Comparison of ENCODE assay signal across 19 cellular contexts in genomic region chr15:75622505-75622904, GRCh38. TPM values are rescaled to one million over a fixed set of nuclear protein-coding genes. Genes with fewer than 3 reads are reported as not detected.
A peak's percentile ranks its signal among the peaks of the same experiment; 100 is the strongest.
DNase-seq lines count a peak whose midpoint lies in the region; ATAC-seq and TF ChIP-seq lines count a peak whose summit lies in the region.
"Had no signal": no experiment of that assay in that cellular context is flagged by ENCODE, and none has a peak within 500 bp of the region (broad histone marks: within the 10 kb centered on the region; RNA-seq: fewer than 3 reads in every experiment).

No MANE protein-coding gene starts in this region.

- intact Hi-C loops in Panc1 (cut with micrococcal nuclease; ENCODE audit: unreplicated experiment): no loop called here

- ATAC-seq in Panc1: no peak
- ATAC-seq in activated naive CD8-positive, alpha-beta T cell treated with anti-CD3 and anti-CD28 coated beads, Interleukin-2, amount 10 ng/mL, durations not matched to agents 7 days and 5 days (ENCODE audit: low read depth): no peak
- ATAC-seq: gastrocnemius medialis, left colon had no signal

- TSS peak; percentile 57 for BruUV-seq in Panc1 (replicated peaks; lab: Mats Ljungman, UMichigan)

- no peak for DNase-seq in activated T-cell treated with anti-CD3 and anti-CD28 coated beads, Interleukin-2, amount 50 U/mL, for 24 hours
- DNase-seq in activated T-cell treated with anti-CD3 and anti-CD28 coated beads for 4 hours (no peak), Panc1 (ENCODE audit: low read depth, low spot score) (no peak), smooth muscle cell (lab: John Stamatoyannopoulos, UW; ENCODE audit: unreplicated experiment) (no peak), NCI-H82 (lab: John Stamatoyannopoulos, UW) (no peak), DMS53 (lab: John Stamatoyannopoulos, UW) (no peak), MV-4-11 (lab: John Stamatoyannopoulos, UW) (no peak)
- no peak for DNase-seq in activated naive CD8-positive, alpha-beta T cell treated with anti-CD3 and anti-CD28 coated beads, Interleukin-2, amount 10 ng/mL, durations not matched to agents 7 days and 5 days
- DNase-seq: ACHN; activated CD8-positive, alpha-beta memory T cell treated with anti-CD3 and anti-CD28 coated beads, Interleukin-2, amount 50 U/mL, for 48 hours; DND-41; gastrocnemius medialis; H7; IMR-90; left colon; NCI-H187 treated with DMSO at 0.1 percent for 48 hours; retina; stimulated activated naive CD4-positive, alpha-beta T cell treated with Interleukin-2 at 50 U/mL for 16 hours had no signal

- CTCF ChIA-PET in Panc1 (lab: Charles Lee): no interaction called here

- H3K9me3 Mint-ChIP-seq in activated T-cell treated with anti-CD3 and anti-CD28 coated beads, Interleukin-2, amount 50 U/mL, for 24 hours: no peaks in the 10 kb centered on the region
- no peaks in the 10 kb centered on the region for H3K9me3 Mint-ChIP-seq in activated naive CD8-positive, alpha-beta T cell treated with anti-CD3 and anti-CD28 coated beads, Interleukin-2, amount 10 ng/mL, durations not matched to agents 7 days and 5 days
- H3K9me3 Mint-ChIP-seq: CD14-positive monocyte had no signal

- POLR2A ChIA-PET in Panc1 (lab: Charles Lee): no interaction called here
- POLR2A ChIA-PET in activated naive CD8-positive, alpha-beta T cell treated with anti-CD3 and anti-CD28 coated beads, Interleukin-2, amount 10 ng/mL, durations not matched to agents 7 days and 5 days (lab: Charles Lee): interaction anchor here (1.8 to 6.3 kb wide), 2 partner anchors 17 to 25 kb away, joined by 3 to 80 read pairs; partner anchors contain the start of gene IMP3

- peaks cover 48% of the 10 kb centered on the region for H3K36me3 Mint-ChIP-seq in activated T-cell treated with anti-CD3 and anti-CD28 coated beads, Interleukin-2, amount 50 U/mL, for 24 hours (ENCODE audit: low read depth)
- peaks cover 13% of the 10 kb centered on the region for H3K36me3 Mint-ChIP-seq in activated naive CD8-positive, alpha-beta T cell treated with anti-CD3 and anti-CD28 coated beads, Interleukin-2, amount 10 ng/mL, durations not matched to agents 7 days and 5 days

- no peak overlapping the region for H3K4me2 ChIP-seq in smooth muscle cell

- H3K4me3 ChIP-seq in Panc1 (ENCODE audit: low read depth in 2 of 2, low read length in 2 of 2): no peak overlapping the region
- no peak overlapping the region for H3K4me3 ChIP-seq in smooth muscle cell
- H3K4me3 ChIP-seq: gastrocnemius medialis had no signal

- in situ Hi-C loops in Panc1 (cut with HindIII; ENCODE audit: low pct_unique_long_range_greater_than_20kb, low sequenced_read_pairs): no loop called here

- peaks cover 26% of the 10 kb centered on the region for H3F3A ChIP-seq in smooth muscle cell (ENCODE audit: low read depth)

- H3K27ac ChIP-seq in Panc1 (ENCODE audit: low read length): no peak overlapping the region
- peak overlapping the region; percentile 36 for H3K27ac ChIP-seq in smooth muscle cell (ENCODE audit: low read depth)
- H3K27ac ChIP-seq: gastrocnemius medialis had no signal

- H3K9me3 ChIP-seq in Panc1 (ENCODE audit: control insufficient read depth, insufficient read depth, low read depth, low read length): no peaks in the 10 kb centered on the region
- H3K9me3 ChIP-seq in smooth muscle cell (replicated peaks; ENCODE audit: low read depth): no peaks in the 10 kb centered on the region
- H3K9me3 ChIP-seq: gastrocnemius medialis had no signal

- H3K4me3 Mint-ChIP-seq in activated T-cell treated with anti-CD3 and anti-CD28 coated beads, Interleukin-2, amount 50 U/mL, for 24 hours: no peak overlapping the region
- H3K4me3 Mint-ChIP-seq in activated naive CD8-positive, alpha-beta T cell treated with anti-CD3 and anti-CD28 coated beads, Interleukin-2, amount 10 ng/mL, durations not matched to agents 7 days and 5 days: no peak overlapping the region
- H3K4me3 Mint-ChIP-seq: CD14-positive monocyte had no signal

- H3K79me2 ChIP-seq in smooth muscle cell (ENCODE audit: low read depth): peaks cover 9% of the 10 kb centered on the region

- H3K9ac ChIP-seq in smooth muscle cell (ENCODE audit: low read depth): no peak overlapping the region

- H3K4me1 Mint-ChIP-seq in activated T-cell treated with anti-CD3 and anti-CD28 coated beads, Interleukin-2, amount 50 U/mL, for 24 hours (ENCODE audit: low read depth): peaks cover 55% of the 10 kb centered on the region
- H3K4me1 Mint-ChIP-seq in activated naive CD8-positive, alpha-beta T cell treated with anti-CD3 and anti-CD28 coated beads, Interleukin-2, amount 10 ng/mL, durations not matched to agents 7 days and 5 days: peaks cover 35% of the 10 kb centered on the region

- H4K20me1 ChIP-seq in smooth muscle cell (ENCODE audit: low read depth): no peaks in the 10 kb centered on the region

- peak overlapping the region; percentile 91 for H3K27ac Mint-ChIP-seq in activated T-cell treated with anti-CD3 and anti-CD28 coated beads, Interleukin-2, amount 50 U/mL, for 24 hours
- H3K27ac Mint-ChIP-seq in activated naive CD8-positive, alpha-beta T cell treated with anti-CD3 and anti-CD28 coated beads, Interleukin-2, amount 10 ng/mL, durations not matched to agents 7 days and 5 days: peak overlapping the region; percentile 54

- TF ChIP-seq CTCF in Panc1 (IDR thresholded peaks at IDR 0.05) (no peak), smooth muscle cell (IDR thresholded peaks at IDR 0.05; ENCODE audit: borderline replicate concordance, insufficient read depth, poor library complexity, severe bottlenecking) (no peak)

- H3K36me3 ChIP-seq in Panc1 (ENCODE audit: control insufficient read depth, insufficient read depth, low read length) (peaks cover 14% of the 10 kb centered on the region), smooth muscle cell (ENCODE audit: low read depth) (peaks cover 5% of the 10 kb centered on the region)

- H2AFZ ChIP-seq in smooth muscle cell (ENCODE audit: low read depth): no peak overlapping the region

- 98% methylated on average over 2 of the region's 2 CpGs for WGBS in smooth muscle cell (ENCODE audit: low lambda C conversion rate)

- no peaks in the 10 kb centered on the region for H3K27me3 Mint-ChIP-seq in activated T-cell treated with anti-CD3 and anti-CD28 coated beads, Interleukin-2, amount 50 U/mL, for 24 hours
- no peaks in the 10 kb centered on the region for H3K27me3 Mint-ChIP-seq in activated naive CD8-positive, alpha-beta T cell treated with anti-CD3 and anti-CD28 coated beads, Interleukin-2, amount 10 ng/mL, durations not matched to agents 7 days and 5 days

- H3K4me1 ChIP-seq in Panc1 (ENCODE audit: control insufficient read depth, insufficient read depth, low read length) (peaks cover 14% of the 10 kb centered on the region), smooth muscle cell (ENCODE audit: low read depth) (peaks cover 8% of the 10 kb centered on the region)

- H3K27me3 ChIP-seq in Panc1 (ENCODE audit: control insufficient read depth, insufficient read depth, low read length) (no peaks in the 10 kb centered on the region), smooth muscle cell (ENCODE audit: low read depth) (no peaks in the 10 kb centered on the region)
- H3K27me3 ChIP-seq: gastrocnemius medialis had no signal

RNA-seq across cellular contexts. Expression of gene SNUPN, which starts 3.0 kb away (rescaled TPM):
- total RNA-seq in Panc1 (2021; ENCODE audit: unreplicated experiment) (52.1 TPM), smooth muscle cell (15.2 and 20.7 TPM in 2 replicates)
- 31.4 TPM for polyA plus RNA-seq in Panc1 (2012; ENCODE audit: insufficient read length)
- total RNA-seq in activated naive CD8-positive, alpha-beta T cell treated with anti-CD3 and anti-CD28 coated beads, Interleukin-2, amount 10 ng/mL, durations not matched to agents 7 days and 5 days: 10 to 100 TPM; 27.1 to 30.4 TPM
- polyA plus RNA-seq in smooth muscle cell: 24.0 and 26.7 TPM in 2 replicates

RNA-seq across cellular contexts. Expression of gene IMP3, which starts 17.5 kb away (rescaled TPM):
- total RNA-seq in Panc1 (2021; ENCODE audit: unreplicated experiment): 56.0 TPM
- 58.5 TPM for polyA plus RNA-seq in Panc1 (2012; ENCODE audit: insufficient read length)
- 10 to 100 TPM; 85.3 to 87.1 TPM for total RNA-seq in activated naive CD8-positive, alpha-beta T cell treated with anti-CD3 and anti-CD28 coated beads, Interleukin-2, amount 10 ng/mL, durations not matched to agents 7 days and 5 days
- 54.1 and 55.6 TPM in 2 replicates for total RNA-seq in smooth muscle cell
- 56.7 and 57.5 TPM in 2 replicates for polyA plus RNA-seq in smooth muscle cell

RNA-seq across cellular contexts. Expression of gene SNX33, which starts 25.2 kb away (rescaled TPM):
- 17.0 TPM for total RNA-seq in Panc1 (2021; ENCODE audit: unreplicated experiment)
- 19.5 TPM for polyA plus RNA-seq in Panc1 (2012; ENCODE audit: insufficient read length)
- total RNA-seq in activated naive CD8-positive, alpha-beta T cell treated with anti-CD3 and anti-CD28 coated beads, Interleukin-2, amount 10 ng/mL, durations not matched to agents 7 days and 5 days: 1 to 10 TPM; 2.1 to 2.6 TPM
- total RNA-seq in smooth muscle cell: 9.7 and 13.6 TPM in 2 replicates
- 14.2 and 19.2 TPM in 2 replicates for polyA plus RNA-seq in smooth muscle cell

RNA-seq across cellular contexts. Expression of gene PTPN9, which starts 43.4 kb away (rescaled TPM):
- total RNA-seq in Panc1 (2021; ENCODE audit: unreplicated experiment) (38.4 TPM), smooth muscle cell (20.3 and 24.2 TPM in 2 replicates)
- polyA plus RNA-seq in Panc1 (2012; ENCODE audit: insufficient read length): 33.8 TPM
- 10 to 100 TPM; 35.8 to 37.5 TPM for total RNA-seq in activated naive CD8-positive, alpha-beta T cell treated with anti-CD3 and anti-CD28 coated beads, Interleukin-2, amount 10 ng/mL, durations not matched to agents 7 days and 5 days
- 21.6 and 23.4 TPM in 2 replicates for polyA plus RNA-seq in smooth muscle cell
